Comparison of ENCODE assay signal across 28 cellular contexts in the genomic region with DNA sequence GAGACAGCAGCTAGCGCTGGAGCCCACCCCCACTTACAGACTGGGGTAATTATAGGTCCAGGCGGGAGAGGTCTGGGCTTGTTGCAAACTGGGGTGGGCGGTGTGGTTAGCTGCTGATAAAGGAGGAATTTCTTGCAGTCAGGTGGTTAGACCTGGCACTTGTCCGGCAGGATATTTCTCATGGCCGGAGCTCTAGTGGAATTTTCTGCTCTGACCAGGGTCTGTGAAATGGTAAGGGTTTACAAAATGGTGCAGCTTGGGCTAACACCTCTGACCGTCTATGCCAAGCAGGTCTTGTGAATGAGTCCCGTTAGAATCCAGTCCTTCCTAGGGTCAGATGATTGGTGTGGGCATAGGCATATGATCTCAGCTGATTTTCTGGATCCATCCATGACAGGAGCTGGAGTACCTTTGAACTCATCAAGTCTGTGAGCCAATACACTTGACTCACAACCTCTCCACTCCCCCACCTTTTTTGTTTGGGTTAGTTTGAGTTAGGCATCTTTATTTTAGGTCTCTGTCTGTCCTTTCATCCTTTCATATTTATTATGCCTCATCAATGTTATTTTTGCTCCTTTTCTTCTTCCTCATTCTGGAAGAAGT.
"Had no signal": no experiment of that assay in that cellular context is flagged by ENCODE, and none has a peak within 500 bp of the region (broad histone marks: within the 10 kb centered on the region; RNA-seq: fewer than 3 reads in every experiment).

No MANE protein-coding gene starts in this region.

- H3K9me3 Mint-ChIP-seq: activated naive CD8-positive, alpha-beta T cell treated with anti-CD3 and anti-CD28 coated beads for 36 hours; activated T-helper 2 cell treated with anti-CD3 and anti-CD28 coated beads, Interferon-gamma antibody, Interleukin-2, Interleukin-4, amounts not matched to agents 10 μg/mL and 5 μg/mL and 100 μg/mL, durations not matched to agents 14 hours and 24 hours and 36 hours; naive thymus-derived CD4-positive, alpha-beta T cell; neural crest cell; type B pancreatic cell had no signal

- H3K27ac ChIP-seq: adrenal gland, epithelial cell of prostate, esophagus squamous epithelium, gastroesophageal sphincter, hepatocyte, testis, uterus had no signal

- H3K4me3 Mint-ChIP-seq: activated CD4-positive, alpha-beta T cell treated with anti-CD3 and anti-CD28 coated beads for 36 hours; activated CD8-positive, alpha-beta memory T cell treated with anti-CD3 and anti-CD28 coated beads, Interleukin-2, amount 10 ng/mL, durations not matched to agents 7 days and 5 days; activated CD8-positive, alpha-beta T cell treated with anti-CD3 and anti-CD28 coated beads, Interleukin-2, amount 10 ng/mL, durations not matched to agents 7 days and 5 days; activated naive CD8-positive, alpha-beta T cell treated with anti-CD3 and anti-CD28 coated beads for 36 hours; central memory CD8-positive, alpha-beta T cell; naive thymus-derived CD4-positive, alpha-beta T cell; neural crest cell; type B pancreatic cell had no signal

- H3K9me3 ChIP-seq: adrenal gland, esophagus squamous epithelium, gastroesophageal sphincter, testis, uterus had no signal

- H3K27me3 ChIP-seq: adrenal gland, esophagus squamous epithelium, gastroesophageal sphincter, hepatocyte, testis, uterus had no signal

- H3K4me1 Mint-ChIP-seq: activated CD4-positive, alpha-beta T cell treated with anti-CD3 and anti-CD28 coated beads for 36 hours; activated CD8-positive, alpha-beta memory T cell treated with anti-CD3 and anti-CD28 coated beads, Interleukin-2, amount 10 ng/mL, durations not matched to agents 7 days and 5 days; activated naive CD8-positive, alpha-beta T cell treated with anti-CD3 and anti-CD28 coated beads for 36 hours; central memory CD8-positive, alpha-beta T cell; neural crest cell had no signal

- H3K36me3 ChIP-seq: adrenal gland, esophagus squamous epithelium, gastroesophageal sphincter, uterus had no signal

- H3K4me2 ChIP-seq: hepatocyte had no signal

- H3K4me1 ChIP-seq: adrenal gland, esophagus squamous epithelium, gastroesophageal sphincter, testis, uterus had no signal

- H3K79me2 ChIP-seq: hepatocyte had no signal

- H3K27me3 Mint-ChIP-seq: activated CD4-positive, alpha-beta T cell treated with anti-CD3 and anti-CD28 coated beads for 36 hours; activated CD8-positive, alpha-beta memory T cell treated with anti-CD3 and anti-CD28 coated beads, Interleukin-2, amount 10 ng/mL, durations not matched to agents 7 days and 5 days; activated naive CD8-positive, alpha-beta T cell treated with anti-CD3 and anti-CD28 coated beads for 36 hours; central memory CD8-positive, alpha-beta T cell; type B pancreatic cell had no signal

- H3K4me3 ChIP-seq: adrenal gland, esophagus squamous epithelium, gastroesophageal sphincter, hepatocyte, testis, uterus had no signal

- H3K36me3 Mint-ChIP-seq: activated CD8-positive, alpha-beta memory T cell treated with anti-CD3 and anti-CD28 coated beads, Interleukin-2, amount 10 ng/mL, durations not matched to agents 7 days and 5 days; activated naive CD8-positive, alpha-beta T cell treated with anti-CD3 and anti-CD28 coated beads for 36 hours; type B pancreatic cell had no signal

- DNase-seq: activated CD4-positive, alpha-beta T cell treated with anti-CD3 and anti-CD28 coated beads for 36 hours; activated CD4-positive, CD25-positive, alpha-beta regulatory T cell; activated CD8-positive, alpha-beta memory T cell treated with anti-CD3 and anti-CD28 coated beads, Interleukin-2, amount 10 ng/mL, durations not matched to agents 7 days and 5 days; activated CD8-positive, alpha-beta T cell treated with anti-CD3 and anti-CD28 coated beads, Interleukin-2, amount 10 ng/mL, durations not matched to agents 7 days and 5 days; activated naive CD8-positive, alpha-beta T cell treated with anti-CD3 and anti-CD28 coated beads for 36 hours; activated T-cell treated with anti-CD3 and anti-CD28 coated beads, Interleukin-2, amount 50 U/mL, for 48 hours; adrenal gland; dermis blood vessel endothelial cell; effector CD4-positive, alpha-beta T cell; esophagus squamous epithelium; left cardiac atrium; midbrain; naive thymus-derived CD4-positive, alpha-beta T cell; posterior cingulate gyrus; stimulated activated CD4-positive, alpha-beta T cell treated with anti-CD3 and anti-CD28 coated beads, Interleukin-2, amount 100 ng/mL, for 48 hours; stimulated activated naive CD8-positive, alpha-beta T cell treated with anti-CD3 and anti-CD28 coated beads, Interleukin-15, Interleukin-2, amounts not matched to agents 100 U/mL and 50 U/mL, for 24 hours; testis; uterus had no signal

- H3K27ac Mint-ChIP-seq: activated CD4-positive, alpha-beta T cell treated with anti-CD3 and anti-CD28 coated beads for 36 hours; activated CD8-positive, alpha-beta memory T cell treated with anti-CD3 and anti-CD28 coated beads, Interleukin-2, amount 10 ng/mL, durations not matched to agents 7 days and 5 days; activated CD8-positive, alpha-beta T cell treated with anti-CD3 and anti-CD28 coated beads, Interleukin-2, amount 10 ng/mL, durations not matched to agents 7 days and 5 days; activated naive CD8-positive, alpha-beta T cell treated with anti-CD3 and anti-CD28 coated beads for 36 hours; activated T-helper 2 cell treated with anti-CD3 and anti-CD28 coated beads, Interferon-gamma antibody, Interleukin-2, Interleukin-4, amounts not matched to agents 10 μg/mL and 5 μg/mL and 100 μg/mL, durations not matched to agents 14 hours and 24 hours and 36 hours; naive thymus-derived CD4-positive, alpha-beta T cell; type B pancreatic cell had no signal

- FAIRE-seq: bronchial epithelial cell, keratinocyte had no signal

- H2AFZ ChIP-seq: hepatocyte had no signal

- ATAC-seq: activated CD4-positive, alpha-beta T cell treated with anti-CD3 and anti-CD28 coated beads for 36 hours; activated CD8-positive, alpha-beta memory T cell treated with anti-CD3 and anti-CD28 coated beads, Interleukin-2, amount 10 ng/mL, durations not matched to agents 7 days and 5 days; activated CD8-positive, alpha-beta T cell treated with anti-CD3 and anti-CD28 coated beads, Interleukin-2, amount 10 ng/mL, durations not matched to agents 7 days and 5 days; gastroesophageal sphincter; left cardiac atrium; naive thymus-derived CD4-positive, alpha-beta T cell; right cardiac atrium; stimulated activated naive CD8-positive, alpha-beta T cell treated with anti-CD3 and anti-CD28 coated beads, Interleukin-15, Interleukin-2, amounts not matched to agents 100 U/mL and 50 U/mL, for 24 hours had no signal
